ENCODE assay signal across 10 cellular contexts in genomic region chr15:70703483-70703882, GRCh38. TPM values are rescaled to one million over a fixed set of nuclear protein-coding genes. Genes with fewer than 3 reads are reported as not detected.
DNase-seq lines count a peak whose midpoint lies in the region; ATAC-seq, FAIRE-seq and TF ChIP-seq lines count a peak whose summit lies in the region.
"Had no signal": no experiment of that assay in that cellular context is flagged by ENCODE, and none has a peak within 500 bp of the region (broad histone marks: within the 10 kb centered on the region; RNA-seq: fewer than 3 reads in every experiment).

No MANE protein-coding gene starts in this region.

- H2AFZ ChIP-seq in GM23338 (no peak overlapping the region), astrocyte (ENCODE audit: low read depth, low read length) (no peak overlapping the region), hepatocyte (no peak overlapping the region)

- no peaks in the 10 kb centered on the region for H3F3A ChIP-seq in GM23338 (replicated peaks; ENCODE audit: low read depth)

- no peaks in the 10 kb centered on the region for H3K27me3 ChIP-seq in GM23338 (ENCODE audit: insufficient read depth)
- no peaks in the 10 kb centered on the region for H3K27me3 ChIP-seq in astrocyte (ENCODE audit: insufficient read depth, low read length)
- no peaks in the 10 kb centered on the region for H3K27me3 ChIP-seq in hepatocyte
- no peaks in the 10 kb centered on the region for H3K27me3 ChIP-seq in skeletal muscle tissue (ENCODE audit: control insufficient read depth in 3 of 3, insufficient read depth in 3 of 3, low read length in 3 of 3)

- no peaks in the 10 kb centered on the region for H4K20me1 ChIP-seq in GM23338 (replicated peaks; ENCODE audit: insufficient read depth)
- peaks cover 3% of the 10 kb centered on the region for H4K20me1 ChIP-seq in astrocyte (ENCODE audit: insufficient read depth, low read length)
- no peaks in the 10 kb centered on the region for H4K20me1 ChIP-seq in hepatocyte (ENCODE audit: insufficient read depth, poor library complexity, severe bottlenecking)

- H3K9me2 ChIP-seq in GM23338 (ENCODE audit: insufficient read depth), result no peaks in the 10 kb centered on the region
- no peaks in the 10 kb centered on the region for H3K9me2 ChIP-seq in hepatocyte (replicated peaks; ENCODE audit: insufficient read depth)

- FAIRE-seq in astrocyte (lab: Jason Lieb, UNC), result peak; percentile 63

- no peaks in the 10 kb centered on the region for H3K36me3 ChIP-seq in GM23338 (ENCODE audit: insufficient read depth)
- H3K36me3 ChIP-seq in astrocyte (ENCODE audit: insufficient read depth, low read length), result peaks cover 3% of the 10 kb centered on the region
- no peaks in the 10 kb centered on the region for H3K36me3 ChIP-seq in hepatocyte (replicated peaks; ENCODE audit: insufficient read depth, low read depth)
- H3K36me3 ChIP-seq in skeletal muscle tissue (ENCODE audit: control insufficient read depth in 3 of 3, insufficient read depth in 3 of 3, low read length in 3 of 3), result no peaks in the 10 kb centered on the region

- TF ChIP-seq CTCF in GM23338 (conservative IDR thresholded peaks at IDR 0.05; ENCODE audit: low read depth in 2 of 2) (no peak), astrocyte (IDR thresholded peaks at IDR 0.05; ENCODE audit: insufficient read depth, low read depth, low read length) (no peak), hepatocyte (IDR thresholded peaks at IDR 0.05; ENCODE audit: poor library complexity) (no peak)

- H3K9ac ChIP-seq in astrocyte (ENCODE audit: low read length) (peak overlapping the region; percentile 40), skeletal muscle tissue (ENCODE audit: low read depth in 1 of 3, low read length in 3 of 3) (peak overlapping the region in 1 of 3 donors; percentile 8)

- H3K4me1 ChIP-seq in GM23338 (ENCODE audit: insufficient read depth), result peaks cover 21% of the 10 kb centered on the region
- H3K4me1 ChIP-seq in astrocyte (ENCODE audit: insufficient read depth, low read length), result peaks cover 53% of the 10 kb centered on the region
- peaks cover 25% of the 10 kb centered on the region for H3K4me1 ChIP-seq in hepatocyte (ENCODE audit: insufficient read depth)
- peaks cover 16 to 36% (median 25%) of the 10 kb centered on the region in 3 donors for H3K4me1 ChIP-seq in skeletal muscle tissue (ENCODE audit: control insufficient read depth in 3 of 3, insufficient read depth in 3 of 3, low read length in 3 of 3)

- H3K4me3 Mint-ChIP-seq in GM23338, result no peak overlapping the region
- H3K4me3 Mint-ChIP-seq in astrocyte (ENCODE audit: unreplicated experiment), result peak overlapping the region; percentile 58
- H3K4me3 Mint-ChIP-seq: activated naive CD8-positive, alpha-beta T cell had no signal

- H3K4me3 ChIP-seq in GM23338 (no peak overlapping the region), astrocyte (ENCODE audit: insufficient read depth, low read depth, low read length) (no peak overlapping the region), hepatocyte (no peak overlapping the region), skeletal muscle tissue (ENCODE audit: low read length in 3 of 3) (peak overlapping the region in 2 of 3 donors; percentile 1 to 21)

- H3K36me3 Mint-ChIP-seq in GM23338 (ENCODE audit: low read depth) (no peaks in the 10 kb centered on the region), astrocyte (ENCODE audit: low read depth, unreplicated experiment) (peaks cover 4% of the 10 kb centered on the region)

- intact Hi-C loops in posterior cingulate gyrus (cut with DNase I), result no loop called here

- WGBS in hepatocyte (ENCODE audit: low lambda C conversion rate, missing lambda C conversion rate), result 59% methylated on average over 5 of the region's 5 CpGs

- H3K9me3 Mint-ChIP-seq in GM23338, result no peaks in the 10 kb centered on the region
- no peaks in the 10 kb centered on the region for H3K9me3 Mint-ChIP-seq in astrocyte (ENCODE audit: unreplicated experiment)

- peak; percentile 49 for ATAC-seq in GM23338
- ATAC-seq in activated CD4-positive, CD25-positive, alpha-beta regulatory T cell treated with anti-CD3 and anti-CD28 coated beads, Interleukin-2, amount 50 U/mL, for 24 hours, result no peak
- ATAC-seq in GM21723 (IDR thresholded peaks at IDR 0.05; ENCODE audit: unreplicated experiment), result no peak

- H3K27me3 Mint-ChIP-seq in GM23338 (ENCODE audit: insufficient read depth, low read depth, poor library complexity) (peaks cover 1% of the 10 kb centered on the region), astrocyte (ENCODE audit: low read depth, unreplicated experiment) (no peaks in the 10 kb centered on the region)

- H3K79me2 ChIP-seq in GM23338 (replicated peaks; ENCODE audit: insufficient read depth) (peaks cover 4% of the 10 kb centered on the region; the same call in 1 of the 2 replicates), astrocyte (ENCODE audit: insufficient read depth, low read length) (peaks cover 91% of the 10 kb centered on the region), hepatocyte (peaks cover 58% of the 10 kb centered on the region)

- H3K27ac ChIP-seq in GM23338 (ENCODE audit: low read depth) (no peak overlapping the region), astrocyte (ENCODE audit: low read depth, low read length) (peak overlapping the region; percentile 80), hepatocyte (peak overlapping the region; percentile 68), skeletal muscle tissue (ENCODE audit: low read depth, low read length) (peak overlapping the region; percentile 63)

- DNase-seq in GM23338 (ENCODE audit: low spot score), result peak; percentile 41
- peak; percentile 29 for DNase-seq in astrocyte (ENCODE audit: low read depth)
- DNase-seq in hepatocyte (ENCODE audit: low spot score), result peak; percentile 34
- no peak for DNase-seq in posterior cingulate gyrus
- no peak for DNase-seq in NCI-H2227 (lab: John Stamatoyannopoulos, UW; ENCODE audit: unreplicated experiment)
- DNase-seq: activated CD4-positive, alpha-beta T cell treated with anti-CD3 and anti-CD28 coated beads, Interleukin-2, amount 50 U/mL, for 1 hour had no signal

- H3K4me1 Mint-ChIP-seq in GM23338 (peaks cover 44% of the 10 kb centered on the region), astrocyte (ENCODE audit: low read depth, unreplicated experiment) (peaks cover 67% of the 10 kb centered on the region)

- H3K9me3 ChIP-seq in astrocyte (ENCODE audit: insufficient read depth, low read depth, low read length) (no peaks in the 10 kb centered on the region), hepatocyte (ENCODE audit: low read depth) (no peaks in the 10 kb centered on the region), skeletal muscle tissue (ENCODE audit: control insufficient read depth in 3 of 3, low read length in 3 of 3) (no peaks in the 10 kb centered on the region)

- H3K27ac Mint-ChIP-seq in GM23338, result no peak overlapping the region; the same call in 1 of the 2 replicates
- peak overlapping the region; percentile 93 for H3K27ac Mint-ChIP-seq in astrocyte (ENCODE audit: unreplicated experiment)
- H3K27ac Mint-ChIP-seq: activated naive CD8-positive, alpha-beta T cell had no signal

- H3K4me2 ChIP-seq in GM23338, result 0 out of 2 replicates have a peak overlapping the region, but pooled peaks have one; percentile 8
- H3K4me2 ChIP-seq in astrocyte (ENCODE audit: low read length), result peak overlapping the region; percentile 83
- peak overlapping the region; percentile 73 for H3K4me2 ChIP-seq in hepatocyte

TF ChIP-seq in GM23338, 12 proteins besides CTCF, POLR2A, EP300 and RAD21 (continues in another document):
- no peak for TF ChIP-seq EZH2phosphoT487 (IDR thresholded peaks at IDR 0.05; ENCODE audit: unreplicated experiment)
- TF ChIP-seq POLR2AphosphoS5 (IDR thresholded peaks at IDR 0.05; ENCODE audit: low read depth), result no peak
- TF ChIP-seq, protein P1, sequence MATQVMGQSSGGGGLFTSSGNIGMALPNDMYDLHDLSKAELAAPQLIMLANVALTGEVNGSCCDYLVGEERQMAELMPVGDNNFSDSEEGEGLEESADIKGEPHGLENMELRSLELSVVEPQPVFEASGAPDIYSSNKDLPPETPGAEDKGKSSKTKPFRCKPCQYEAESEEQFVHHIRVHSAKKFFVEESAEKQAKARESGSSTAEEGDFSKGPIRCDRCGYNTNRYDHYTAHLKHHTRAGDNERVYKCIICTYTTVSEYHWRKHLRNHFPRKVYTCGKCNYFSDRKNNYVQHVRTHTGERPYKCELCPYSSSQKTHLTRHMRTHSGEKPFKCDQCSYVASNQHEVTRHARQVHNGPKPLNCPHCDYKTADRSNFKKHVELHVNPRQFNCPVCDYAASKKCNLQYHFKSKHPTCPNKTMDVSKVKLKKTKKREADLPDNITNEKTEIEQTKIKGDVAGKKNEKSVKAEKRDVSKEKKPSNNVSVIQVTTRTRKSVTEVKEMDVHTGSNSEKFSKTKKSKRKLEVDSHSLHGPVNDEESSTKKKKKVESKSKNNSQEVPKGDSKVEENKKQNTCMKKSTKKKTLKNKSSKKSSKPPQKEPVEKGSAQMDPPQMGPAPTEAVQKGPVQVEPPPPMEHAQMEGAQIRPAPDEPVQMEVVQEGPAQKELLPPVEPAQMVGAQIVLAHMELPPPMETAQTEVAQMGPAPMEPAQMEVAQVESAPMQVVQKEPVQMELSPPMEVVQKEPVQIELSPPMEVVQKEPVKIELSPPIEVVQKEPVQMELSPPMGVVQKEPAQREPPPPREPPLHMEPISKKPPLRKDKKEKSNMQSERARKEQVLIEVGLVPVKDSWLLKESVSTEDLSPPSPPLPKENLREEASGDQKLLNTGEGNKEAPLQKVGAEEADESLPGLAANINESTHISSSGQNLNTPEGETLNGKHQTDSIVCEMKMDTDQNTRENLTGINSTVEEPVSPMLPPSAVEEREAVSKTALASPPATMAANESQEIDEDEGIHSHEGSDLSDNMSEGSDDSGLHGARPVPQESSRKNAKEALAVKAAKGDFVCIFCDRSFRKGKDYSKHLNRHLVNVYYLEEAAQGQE (IDR thresholded peaks at IDR 0.05; ENCODE audit: unreplicated experiment), result no peak
- no peak for TF ChIP-seq JUNB (IDR thresholded peaks at IDR 0.05; ENCODE audit: unreplicated experiment)
- TF ChIP-seq CREB1 (CRISPR knock-in tag; IDR thresholded peaks at IDR 0.05; ENCODE audit: low read depth), result no peak
- no peak for TF ChIP-seq ZNF331 (CRISPR knock-in tag; IDR thresholded peaks at IDR 0.05; ENCODE audit: low read depth)
- TF ChIP-seq ETS1 (IDR thresholded peaks at IDR 0.05), result no peak
- no peak for TF ChIP-seq NANOG (IDR thresholded peaks at IDR 0.05; ENCODE audit: borderline replicate concordance)

RNA-seq across cellular contexts. Expression of gene UACA, which starts 59.9 kb away (rescaled TPM):
- 16.9 and 21.5 TPM in 2 replicates for total RNA-seq in GM23338 (2014; rRNA removed; shearing (Covaris generic))
- polyA plus RNA-seq in GM23338 (2016; fragmentation: Nextera tagmentation; extraction: Ambion mirVana), result 25.9 and 35.8 TPM in 2 replicates
- 168 and 200 TPM in 2 replicates for total RNA-seq in astrocyte
- 46.4 and 46.7 TPM in 2 replicates for total RNA-seq in hepatocyte
- 45.4 and 58.7 TPM in 2 replicates for polyA plus RNA-seq in hepatocyte
- 100 TPM for total RNA-seq in skeletal muscle tissue

Comparison
In these comparisons a context has a peak if more than half of its experiments do, and no peak if none do; other contexts are left out.
1. DNase-seq: peak in GM23338 (single experiment), astrocyte (single experiment) and hepatocyte (single experiment); none in posterior cingulate gyrus (0 of 10) and NCI-H2227 (single experiment).
2. H3K4me2 ChIP-seq: peak in every context shown above with its lines; median percentile 83 in astrocyte; 73 in hepatocyte; 8 in GM23338.
3. H3K4me3 ChIP-seq: peak in skeletal muscle tissue (2 of 3); none in GM23338 (single experiment), astrocyte (single experiment) and hepatocyte (single experiment).